14 cellular contexts compared by ENCODE assay signal in the genomic region with DNA sequence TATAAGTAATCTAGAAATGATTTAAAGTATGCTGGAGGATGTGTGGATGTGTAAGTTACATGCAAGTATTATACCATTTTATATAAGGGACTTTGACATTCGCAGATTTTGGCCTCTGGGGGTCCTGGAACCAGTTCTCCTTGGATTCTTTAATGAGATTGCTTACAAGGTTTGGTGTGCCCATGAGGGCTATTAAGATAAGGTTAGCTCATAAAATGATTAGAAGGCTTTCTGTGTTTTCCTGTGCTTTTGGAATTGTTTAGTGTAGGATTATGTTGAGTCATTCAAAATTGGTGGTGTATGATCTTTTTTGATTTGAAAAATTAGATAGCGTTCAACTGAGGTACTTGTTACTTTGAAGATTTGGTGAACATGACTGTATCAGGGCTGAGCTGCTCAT. TPM values are rescaled to one million over a fixed set of nuclear protein-coding genes. Genes with fewer than 3 reads are reported as not detected.
A peak's percentile ranks its signal among the peaks of the same experiment; 100 is the strongest.
DNase-seq lines count a peak whose midpoint lies in the region; ATAC-seq and TF ChIP-seq lines count a peak whose summit lies in the region.
"Had no signal": no experiment of that assay in that cellular context is flagged by ENCODE, and none has a peak within 500 bp of the region (broad histone marks: within the 10 kb centered on the region; RNA-seq: fewer than 3 reads in every experiment).

No MANE protein-coding gene starts in this region.

- peaks cover 29% of the 10 kb centered on the region for H3K36me3 Mint-ChIP-seq in activated CD4-positive, alpha-beta T cell treated with anti-CD3 and anti-CD28 coated beads, Interleukin-2, amount 10 ng/mL, durations not matched to agents 7 days and 5 days (ENCODE audit: low read depth)
- no peaks in the 10 kb centered on the region for H3K36me3 Mint-ChIP-seq in chondrocyte (ENCODE audit: low read depth)

- H3K4me1 ChIP-seq in psoas muscle (peaks cover 60% of the 10 kb centered on the region), thyroid gland (peaks cover 17 to 38% of the 10 kb centered on the region in 2 donors)

- POLR2A ChIA-PET in activated CD4-positive, alpha-beta T cell treated with anti-CD3 and anti-CD28 coated beads, Interleukin-2, amount 10 ng/mL, durations not matched to agents 7 days and 5 days (lab: Charles Lee), result no interaction called here

- no peaks in the 10 kb centered on the region for H3K36me3 ChIP-seq in psoas muscle (ENCODE audit: insufficient read depth in 1 of 2, low read depth in 1 of 2)
- H3K36me3 ChIP-seq in thyroid gland, result no peaks in the 10 kb centered on the region
- H3K36me3 ChIP-seq: thoracic aorta had no signal

- no peak overlapping the region for H3K27ac Mint-ChIP-seq in activated CD4-positive, alpha-beta T cell treated with anti-CD3 and anti-CD28 coated beads, Interleukin-2, amount 10 ng/mL, durations not matched to agents 7 days and 5 days
- peak overlapping the region; percentile 53 for H3K27ac Mint-ChIP-seq in chondrocyte (ENCODE audit: unreplicated experiment)

- no peak for DNase-seq in activated CD4-positive, alpha-beta T cell treated with anti-CD3 and anti-CD28 coated beads, Interleukin-2, amount 10 ng/mL, durations not matched to agents 7 days and 5 days
- DNase-seq in activated CD4-positive, alpha-beta T cell treated with anti-CD3 and anti-CD28 coated beads, Interleukin-2, amount 50 U/mL, for 48 hours, result no peak
- DNase-seq in NAMALWA (ENCODE audit: low spot score) (peak; percentile 33), chondrocyte (ENCODE audit: low spot score) (no peak), psoas muscle (no peak), thyroid gland (no peak), D341Med (ENCODE audit: low spot score) (no peak)
- DNase-seq: DMS153; foreskin fibroblast; NCI-H2107; SJCRH30; stimulated activated CD4-positive, alpha-beta T cell treated with anti-CD3 and anti-CD28 coated beads, Interleukin-12 subunit alpha, Interleukin-12 subunit beta, amount 100 ng/mL, for 4 hours had no signal

- no peak for TF ChIP-seq CTCF in chondrocyte (IDR thresholded peaks at IDR 0.05)
- no peak for TF ChIP-seq CTCF in psoas muscle (IDR thresholded peaks at IDR 0.05)
- TF ChIP-seq CTCF in thyroid gland (IDR thresholded peaks at IDR 0.05), result no peak

- H3K27me3 ChIP-seq in psoas muscle (ENCODE audit: insufficient read depth in 3 of 3, low read length in 2 of 3), result no peaks in the 10 kb centered on the region
- no peaks in the 10 kb centered on the region for H3K27me3 ChIP-seq in thyroid gland
- H3K27me3 ChIP-seq: SJCRH30 had no signal

- H3K9me3 Mint-ChIP-seq in activated CD4-positive, alpha-beta T cell treated with anti-CD3 and anti-CD28 coated beads, Interleukin-2, amount 10 ng/mL, durations not matched to agents 7 days and 5 days, result peaks cover 2% of the 10 kb centered on the region
- peaks cover 8% of the 10 kb centered on the region for H3K9me3 Mint-ChIP-seq in chondrocyte (ENCODE audit: low read depth)

- H3K27me3 Mint-ChIP-seq in activated CD4-positive, alpha-beta T cell treated with anti-CD3 and anti-CD28 coated beads, Interleukin-2, amount 10 ng/mL, durations not matched to agents 7 days and 5 days, result no peaks in the 10 kb centered on the region
- no peaks in the 10 kb centered on the region for H3K27me3 Mint-ChIP-seq in chondrocyte (ENCODE audit: low read depth)

- ATAC-seq in psoas muscle, result no peak
- ATAC-seq in SK-N-SH treated with all-trans-retinoic acid at 6 μM for 48 hours, result no peak

- peaks cover 70% of the 10 kb centered on the region for H3K4me1 Mint-ChIP-seq in activated CD4-positive, alpha-beta T cell treated with anti-CD3 and anti-CD28 coated beads, Interleukin-2, amount 10 ng/mL, durations not matched to agents 7 days and 5 days
- peaks cover 79% of the 10 kb centered on the region for H3K4me1 Mint-ChIP-seq in chondrocyte (ENCODE audit: low read depth)

- no peaks in the 10 kb centered on the region for H3K9me3 ChIP-seq in psoas muscle
- no peaks in the 10 kb centered on the region for H3K9me3 ChIP-seq in thyroid gland
- H3K9me3 ChIP-seq: thoracic aorta had no signal

- H3K27ac ChIP-seq in psoas muscle (peak overlapping the region; percentile 24), thyroid gland (no peak overlapping the region)
- H3K27ac ChIP-seq: SJCRH30, thoracic aorta had no signal

- H3K4me3 ChIP-seq in psoas muscle, result peak overlapping the region; percentile 41
- no peak overlapping the region for H3K4me3 ChIP-seq in thyroid gland (replicated peaks in 1 of 3)
- H3K4me3 ChIP-seq: SJCRH30 had no signal

- 86 to 88% (median 88%) methylated on average over 2 of the region's 2 CpGs for WGBS in psoas muscle, 3 donors
- 90% methylated on average over 2 of the region's 2 CpGs for WGBS in thyroid gland, 2 donors

- peak overlapping the region; percentile 10 for H3K4me3 Mint-ChIP-seq in activated CD4-positive, alpha-beta T cell treated with anti-CD3 and anti-CD28 coated beads, Interleukin-2, amount 10 ng/mL, durations not matched to agents 7 days and 5 days
- no peak overlapping the region for H3K4me3 Mint-ChIP-seq in chondrocyte (ENCODE audit: unreplicated experiment)

- intact Hi-C loops in psoas muscle (cut with DNase I) (loop anchor here in 1 of 2 donors (5.0 kb wide), 1 partner anchor 37 kb away; no protein-coding TSS in a partner anchor), thyroid gland (cut with DNase I) (no loop called here)

- TF ChIP-seq POLR2A in thyroid gland (IDR thresholded peaks at IDR 0.05), result no peak

- CTCF ChIA-PET in activated CD4-positive, alpha-beta T cell treated with anti-CD3 and anti-CD28 coated beads, Interleukin-2, amount 10 ng/mL, durations not matched to agents 7 days and 5 days (lab: Charles Lee), result interaction anchor here (1.5 kb wide), 1 partner anchor 80 kb away, joined by 3 read pairs; no protein-coding TSS in a partner anchor

TF ChIP-seq in SK-N-SH treated with all-trans-retinoic acid at 6 μM for 48 hours, 23 proteins besides CTCF, POLR2A, EP300 and RAD21:
- TF ChIP-seq ZFP30 (CRISPR knock-in tag; IDR thresholded peaks at IDR 0.05), result no peak
- TF ChIP-seq, protein P1, sequence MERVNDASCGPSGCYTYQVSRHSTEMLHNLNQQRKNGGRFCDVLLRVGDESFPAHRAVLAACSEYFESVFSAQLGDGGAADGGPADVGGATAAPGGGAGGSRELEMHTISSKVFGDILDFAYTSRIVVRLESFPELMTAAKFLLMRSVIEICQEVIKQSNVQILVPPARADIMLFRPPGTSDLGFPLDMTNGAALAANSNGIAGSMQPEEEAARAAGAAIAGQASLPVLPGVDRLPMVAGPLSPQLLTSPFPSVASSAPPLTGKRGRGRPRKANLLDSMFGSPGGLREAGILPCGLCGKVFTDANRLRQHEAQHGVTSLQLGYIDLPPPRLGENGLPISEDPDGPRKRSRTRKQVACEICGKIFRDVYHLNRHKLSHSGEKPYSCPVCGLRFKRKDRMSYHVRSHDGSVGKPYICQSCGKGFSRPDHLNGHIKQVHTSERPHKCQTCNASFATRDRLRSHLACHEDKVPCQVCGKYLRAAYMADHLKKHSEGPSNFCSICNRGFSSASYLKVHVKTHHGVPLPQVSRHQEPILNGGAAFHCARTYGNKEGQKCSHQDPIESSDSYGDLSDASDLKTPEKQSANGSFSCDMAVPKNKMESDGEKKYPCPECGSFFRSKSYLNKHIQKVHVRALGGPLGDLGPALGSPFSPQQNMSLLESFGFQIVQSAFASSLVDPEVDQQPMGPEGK (CRISPR knock-in tag; IDR thresholded peaks at IDR 0.05; ENCODE audit: borderline replicate concordance), result no peak
- TF ChIP-seq TOX (CRISPR knock-in tag; IDR thresholded peaks at IDR 0.05; ENCODE audit: borderline replicate concordance), result no peak
- TF ChIP-seq ZNF565 (CRISPR knock-in tag; conservative IDR thresholded peaks at IDR 0.05; ENCODE audit: low read depth), result no peak
- no peak for TF ChIP-seq BACH2 (CRISPR knock-in tag; IDR thresholded peaks at IDR 0.05; ENCODE audit: borderline replicate concordance)
- no peak for TF ChIP-seq RARB (CRISPR knock-in tag; IDR thresholded peaks at IDR 0.05)

RNA-seq across cellular contexts. Expression of gene USP25, which starts 5.6 kb away (rescaled TPM):
- 10 to 100 TPM; 50.3 to 56.0 TPM for total RNA-seq in activated CD4-positive, alpha-beta T cell treated with anti-CD3 and anti-CD28 coated beads, Interleukin-2, amount 10 ng/mL, durations not matched to agents 7 days and 5 days
- total RNA-seq in chondrocyte (47.2 to 58.9 TPM (median 58.5 TPM) in 3 replicates), psoas muscle (100 to 1,000 TPM; 104 to 149 (median 116) TPM), thyroid gland (10 to 100 TPM; 42.4 to 67.4 (median 49.8) TPM)
- polyA plus RNA-seq in psoas muscle, result 10 to 100 TPM; 20.0 to 59.3 (median 53.8) TPM
